In genomic region chr19:33194527-33194883, GRCh38 we compare ENCODE assay signal across 8 cellular contexts. TPM values are rescaled to one million over a fixed set of nuclear protein-coding genes. Genes with fewer than 3 reads are reported as not detected.
A peak's percentile ranks its signal among the peaks of the same experiment; 100 is the strongest.
DNase-seq lines count a peak whose midpoint lies in the region; ATAC-seq and TF ChIP-seq lines count a peak whose summit lies in the region.

No MANE protein-coding gene starts in this region.

- H3K27ac ChIP-seq in SJCRH30: no peak overlapping the region

- no peak for TF ChIP-seq CTCF in retinal pigment epithelial cell (conservative IDR thresholded peaks at IDR 0.05; ENCODE audit: low read depth, low read length)

- intact Hi-C loops in left cardiac atrium (cut with DNase I): no loop called here

- H3K27me3 ChIP-seq in SJCRH30: 0 out of 2 replicates have a peak, but pooled peaks cover 2% of the 10 kb centered on the region

- DNase-seq in EH (ENCODE audit: low read depth) (peak; percentile 22), SJCRH30 (no peak), left cardiac atrium (no peak), retinal pigment epithelial cell (ENCODE audit: low read depth) (no peak), NCI-H524 (lab: John Stamatoyannopoulos, UW) (no peak), HPDE6-E6E7 (ENCODE audit: extremely low spot score) (no peak), ecto neural progenitor cell (ENCODE audit: low spot score) (no peak), cortex of kidney (lab: John Stamatoyannopoulos, UW) (no peak)

- peaks cover 4% of the 10 kb centered on the region; the same call in 1 of the 2 replicates for H3K36me3 ChIP-seq in SJCRH30

- peaks cover 6% of the 10 kb centered on the region; the same call in 1 of the 2 replicates for H3K4me1 ChIP-seq in SJCRH30

- H3K4me3 ChIP-seq in SJCRH30 (peak overlapping the region; percentile 76), retinal pigment epithelial cell (ENCODE audit: low read length) (peak overlapping the region; percentile 58)

- H3K9me3 ChIP-seq in SJCRH30 (replicated peaks): no peaks in the 10 kb centered on the region

- peak; percentile 36 to 37 for ATAC-seq in left cardiac atrium

RNA-seq across cellular contexts. Expression of gene LRP3, which starts 0.4 kb away (rescaled TPM):
- total RNA-seq in SJCRH30 (2014; rRNA removed; shearing (Covaris generic)): 32.0 and 33.4 TPM in 2 replicates
- total RNA-seq in left cardiac atrium: 10 to 100 TPM; 16.2 to 22.1 TPM

RNA-seq across cellular contexts. Expression of gene SLC7A10, which starts 31.1 kb away (rescaled TPM):
- not detected in 2 replicates for total RNA-seq in SJCRH30 (2014; rRNA removed; shearing (Covaris generic))
- total RNA-seq in left cardiac atrium: 1 to 10 TPM in 1 of 2 donors, under 1 TPM in 1; 0.58 to 4.0 TPM
